ENCODE assay signal across 8 cellular contexts in the genomic region with DNA sequence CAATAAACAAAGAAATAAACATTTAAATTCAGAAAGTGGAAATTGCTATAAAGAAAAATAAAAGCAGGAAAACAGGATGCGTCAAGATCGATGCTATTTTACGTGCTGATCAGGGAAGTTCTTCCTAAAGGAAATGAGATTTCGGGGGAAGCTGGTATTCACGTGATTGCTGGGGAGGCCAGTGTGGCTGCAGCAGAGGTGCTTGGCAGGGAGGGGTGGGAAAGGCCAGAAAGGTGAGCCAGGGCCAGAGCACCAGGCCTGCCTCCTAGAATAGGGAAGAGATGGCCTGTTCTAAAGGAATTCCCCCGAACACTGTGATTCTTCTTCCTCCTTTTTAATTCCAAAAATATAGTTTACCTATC. TPM values are rescaled to one million over a fixed set of nuclear protein-coding genes. Genes with fewer than 3 reads are reported as not detected.
DNase-seq lines count a peak whose midpoint lies in the region; ATAC-seq and TF ChIP-seq lines count a peak whose summit lies in the region.

No MANE protein-coding gene starts in this region.

- TF ChIP-seq POLR2A in spleen (IDR thresholded peaks at IDR 0.05), result no peak

- no peaks in the 10 kb centered on the region for H3K9me3 Mint-ChIP-seq in activated CD8-positive, alpha-beta memory T cell treated with anti-CD3 and anti-CD28 coated beads, Interleukin-2, amount 10 ng/mL, durations not matched to agents 7 days and 5 days (ENCODE audit: low read depth)
- H3K9me3 Mint-ChIP-seq in T-cell, result no peaks in the 10 kb centered on the region

- H3K9ac ChIP-seq in iPS-18a (ENCODE audit: low read length), result no peak overlapping the region

- no peaks in the 10 kb centered on the region for H3K27me3 ChIP-seq in iPS-18a (ENCODE audit: control insufficient read depth, insufficient read depth, low read length)
- H3K27me3 ChIP-seq in spleen (replicated peaks in 1 of 7), result no peaks in the 10 kb centered on the region

- ATAC-seq in activated CD8-positive, alpha-beta memory T cell treated with anti-CD3 and anti-CD28 coated beads, Interleukin-2, amount 10 ng/mL, durations not matched to agents 7 days and 5 days, result no peak
- no peak for ATAC-seq in T-cell (replicated peaks in 1 of 4)

- H3K27ac ChIP-seq in iPS-18a (ENCODE audit: low read length) (peak overlapping the region; percentile 24), spleen (peak overlapping the region in 5 of 8 donors; percentile 6 to 95 (median 91))

- H3K9me3 ChIP-seq in iPS-18a (ENCODE audit: control insufficient read depth, low read depth, low read length) (no peaks in the 10 kb centered on the region), spleen (no peaks in the 10 kb centered on the region)

- H3K4me1 Mint-ChIP-seq in activated CD8-positive, alpha-beta memory T cell treated with anti-CD3 and anti-CD28 coated beads, Interleukin-2, amount 10 ng/mL, durations not matched to agents 7 days and 5 days, result peaks cover 30% of the 10 kb centered on the region
- peaks cover 34 to 45% (median 35%) of the 10 kb centered on the region in 3 donors for H3K4me1 Mint-ChIP-seq in T-cell

- CTCF ChIA-PET in activated CD8-positive, alpha-beta memory T cell treated with anti-CD3 and anti-CD28 coated beads, Interleukin-2, amount 10 ng/mL, durations not matched to agents 7 days and 5 days (lab: Charles Lee), result interaction anchor here (0.7 to 15.7 kb wide), 18 partner anchors 8 to 875 kb away, joined by 3 to 256 read pairs (median 6); no protein-coding TSS in a partner anchor
- CTCF ChIA-PET in T-cell (lab: Charles Lee), result interaction anchor here (0.5 to 14.2 kb wide), 21 partner anchors 10 to 1914 kb away, joined by 3 to 207 read pairs (median 6); no protein-coding TSS in a partner anchor

- intact Hi-C loops in spleen (cut with DNase I; ENCODE audit: low total_unique reads), result loop anchor here (5.0 to 10.0 kb wide), 2 partner anchors 58 to 734 kb away; no protein-coding TSS in a partner anchor

- 44 to 70% (median 50%) methylated on average over 6 of the region's 6 CpGs for WGBS in spleen, 5 donors

- H3K27ac Mint-ChIP-seq in activated CD8-positive, alpha-beta memory T cell treated with anti-CD3 and anti-CD28 coated beads, Interleukin-2, amount 10 ng/mL, durations not matched to agents 7 days and 5 days, result peak overlapping the region; percentile 94
- H3K27ac Mint-ChIP-seq in T-cell, result peak overlapping the region; percentile 13 to 36

- peaks cover 7% of the 10 kb centered on the region for H3K36me3 Mint-ChIP-seq in activated CD8-positive, alpha-beta memory T cell treated with anti-CD3 and anti-CD28 coated beads, Interleukin-2, amount 10 ng/mL, durations not matched to agents 7 days and 5 days
- peaks cover 6% of the 10 kb centered on the region for H3K36me3 Mint-ChIP-seq in T-cell

- no peak overlapping the region for H3K4me3 ChIP-seq in iPS-18a (ENCODE audit: low read length)
- peak overlapping the region in 2 of 8 donors; percentile 75 to 92 for H3K4me3 ChIP-seq in spleen

- no peak for DNase-seq in activated CD8-positive, alpha-beta memory T cell treated with anti-CD3 and anti-CD28 coated beads, Interleukin-2, amount 10 ng/mL, durations not matched to agents 7 days and 5 days
- DNase-seq in activated CD8-positive, alpha-beta memory T cell treated with anti-CD3 and anti-CD28 coated beads, Interleukin-2, amount 50 U/mL, for 4 hours, result no peak
- DNase-seq in T-cell (no peak), spleen (no peak), iPS-NIHi7 (ENCODE audit: extremely low spot score) (no peak), cortex of kidney (lab: John Stamatoyannopoulos, UW) (no peak)
- no peak for DNase-seq in stimulated activated CD4-positive, alpha-beta T cell treated with anti-CD3 and anti-CD28 coated beads, Interleukin-12 subunit alpha, Interleukin-12 subunit beta, amount 100 ng/mL, for 4 hours

- no peak for TF ChIP-seq CTCF in spleen (IDR thresholded peaks at IDR 0.05 in 8 of 11, conservative IDR thresholded peaks at IDR 0.05 in 3 of 11)

- H3K36me3 ChIP-seq in iPS-18a (ENCODE audit: control insufficient read depth, low read depth, low read length) (no peaks in the 10 kb centered on the region), spleen (peaks cover 0 to 4% (median 0%) of the 10 kb centered on the region in 6 donors)

- H3K27me3 Mint-ChIP-seq in activated CD8-positive, alpha-beta memory T cell treated with anti-CD3 and anti-CD28 coated beads, Interleukin-2, amount 10 ng/mL, durations not matched to agents 7 days and 5 days, result no peaks in the 10 kb centered on the region
- H3K27me3 Mint-ChIP-seq in T-cell, result no peaks in the 10 kb centered on the region

- H3K4me3 Mint-ChIP-seq in activated CD8-positive, alpha-beta memory T cell treated with anti-CD3 and anti-CD28 coated beads, Interleukin-2, amount 10 ng/mL, durations not matched to agents 7 days and 5 days, result peak overlapping the region; percentile 87
- peak overlapping the region; percentile 94 to 97 (median 95) for H3K4me3 Mint-ChIP-seq in T-cell

- H3K4me1 ChIP-seq in iPS-18a (ENCODE audit: control insufficient read depth, low read depth, low read length) (peaks cover 10% of the 10 kb centered on the region), spleen (peaks cover 21 to 46% (median 30%) of the 10 kb centered on the region in 6 donors)

- POLR2A ChIA-PET in T-cell (lab: Charles Lee), result no interaction called here

RNA-seq across cellular contexts. Expression of a gene that starts 0.9 kb away (rescaled TPM):
- total RNA-seq in activated CD8-positive, alpha-beta memory T cell treated with anti-CD3 and anti-CD28 coated beads, Interleukin-2, amount 10 ng/mL, durations not matched to agents 7 days and 5 days, result 10 to 100 TPM; 24.0 to 29.0 TPM
- 10 to 100 TPM; 21.1 to 40.8 (median 28.9) TPM for total RNA-seq in T-cell
- 10 to 100 TPM; 29.3 to 68.4 (median 44.9) TPM for total RNA-seq in spleen
- polyA plus RNA-seq in spleen, result 1 to 10 TPM; 3.5 to 6.1 (median 5.4) TPM
